ENCODE assay signal across 14 cellular contexts in genomic region chr3:11690863-11691833, GRCh38. TPM values are rescaled to one million over a fixed set of nuclear protein-coding genes. Genes with fewer than 3 reads are reported as not detected.
DNase-seq lines count a peak whose midpoint lies in the region; FAIRE-seq and TF ChIP-seq lines count a peak whose summit lies in the region.
"Had no signal": no experiment of that assay in that cellular context is flagged by ENCODE, and none has a peak within 500 bp of the region (broad histone marks: within the 10 kb centered on the region; RNA-seq: fewer than 3 reads in every experiment).

No MANE protein-coding gene starts in this region.

- H3K4me3 ChIP-seq in breast epithelium: no peak overlapping the region
- H3K4me3 ChIP-seq: colonic mucosa, heart right ventricle, SJSA1, suprapubic skin had no signal

- H3K4me3 Mint-ChIP-seq in MCF 10A (ENCODE audit: unreplicated experiment): no peak overlapping the region
- H3K4me3 Mint-ChIP-seq: activated CD4-positive, alpha-beta T cell treated with anti-CD3 and anti-CD28 coated beads for 36 hours had no signal

- DNase-seq in MCF 10A (ENCODE audit: unreplicated experiment): peak; percentile 9
- no peak for DNase-seq in breast epithelium (ENCODE audit: low spot score in 2 of 2)
- peak; percentile 67 for DNase-seq in amniotic epithelial cell (ENCODE audit: low read depth)
- DNase-seq in iPS-NIHi11 (ENCODE audit: low spot score): peak; percentile 24
- DNase-seq in urothelium cell line (ENCODE audit: low spot score): peak; percentile 59
- no peak for DNase-seq in COLO668 (lab: John Stamatoyannopoulos, UW; ENCODE audit: unreplicated experiment)
- no peak for DNase-seq in HPDE6-E6E7 (ENCODE audit: extremely low spot score)
- no peak for DNase-seq in amniotic stem cell (lab: John Stamatoyannopoulos, UW)
- DNase-seq: activated CD4-positive, alpha-beta T cell treated with anti-CD3 and anti-CD28 coated beads for 36 hours; activated effector memory CD4-positive, alpha-beta T cell treated with Interleukin-2 at 50 U/mL for 16 hours; colonic mucosa; heart right ventricle had no signal

- peaks cover 13% of the 10 kb centered on the region for H3K36me3 Mint-ChIP-seq in MCF 10A (ENCODE audit: insufficient read depth, unreplicated experiment)

- H3K9me3 Mint-ChIP-seq in MCF 10A (ENCODE audit: unreplicated experiment): no peaks in the 10 kb centered on the region

- H3K4me1 Mint-ChIP-seq in MCF 10A (ENCODE audit: insufficient read depth, unreplicated experiment): peaks cover 14% of the 10 kb centered on the region
- H3K4me1 Mint-ChIP-seq: activated CD4-positive, alpha-beta T cell treated with anti-CD3 and anti-CD28 coated beads for 36 hours had no signal

- no peaks in the 10 kb centered on the region for H3K27me3 Mint-ChIP-seq in MCF 10A (ENCODE audit: insufficient read depth, unreplicated experiment)
- H3K27me3 Mint-ChIP-seq: activated CD4-positive, alpha-beta T cell treated with anti-CD3 and anti-CD28 coated beads for 36 hours had no signal

- no peaks in the 10 kb centered on the region for H3K36me3 ChIP-seq in breast epithelium
- H3K36me3 ChIP-seq: colonic mucosa, SJSA1, suprapubic skin had no signal

- H3K27ac Mint-ChIP-seq in MCF 10A (ENCODE audit: low read depth, unreplicated experiment): peak overlapping the region; percentile 59
- H3K27ac Mint-ChIP-seq: activated CD4-positive, alpha-beta T cell treated with anti-CD3 and anti-CD28 coated beads for 36 hours had no signal

- no TSS peak for BruUV-seq in MCF 10A (replicated peaks; lab: Mats Ljungman, UMichigan)

- intact Hi-C loops in MCF 10A (cut with micrococcal nuclease): no loop called here
- intact Hi-C loops in breast epithelium (cut with DNase I; ENCODE audit: low total_unique reads): no loop called here

- H3K4me1 ChIP-seq in breast epithelium: no peaks in the 10 kb centered on the region
- H3K4me1 ChIP-seq: colonic mucosa, suprapubic skin had no signal

- POLR2A ChIA-PET in MCF 10A (lab: Yijun Ruan, JAX): interaction anchor here (0.6 to 1.9 kb wide), 7 partner anchors 12 to 33 kb away, joined by 3 to 9 read pairs (median 3); no protein-coding TSS in a partner anchor

- FAIRE-seq in urothelium cell line (lab: Jason Lieb, UNC): peak; percentile 59

- H3K9me3 ChIP-seq in breast epithelium: no peaks in the 10 kb centered on the region
- H3K9me3 ChIP-seq: colonic mucosa, heart right ventricle, SJSA1, suprapubic skin had no signal

- H3K27me3 ChIP-seq in breast epithelium: no peaks in the 10 kb centered on the region
- H3K27me3 ChIP-seq: colonic mucosa, heart right ventricle, SJSA1, suprapubic skin had no signal

- CTCF ChIA-PET in MCF 10A (lab: Yijun Ruan, JAX): interaction anchor here (0.7 to 2.0 kb wide), 6 partner anchors 9 to 339 kb away, joined by 3 to 8 read pairs (median 4); no protein-coding TSS in a partner anchor

- TF ChIP-seq POLR2A in breast epithelium (IDR thresholded peaks at IDR 0.05): no peak

- no peak for TF ChIP-seq CTCF in MCF 10A (IDR thresholded peaks at IDR 0.05; ENCODE audit: unreplicated experiment)
- TF ChIP-seq CTCF in breast epithelium (IDR thresholded peaks at IDR 0.05): no peak

- H3K27ac ChIP-seq in breast epithelium: no peak overlapping the region
- H3K27ac ChIP-seq: colonic mucosa, SJSA1, suprapubic skin had no signal

RNA-seq across cellular contexts. Expression of gene VGLL4, which starts 47.4 kb away (rescaled TPM):
- total RNA-seq in MCF 10A (2022) (31.3 and 31.7 TPM in 2 replicates), breast epithelium (10 to 100 TPM; 48.0 to 90.0 (median 68.5) TPM)

Comparison
In these comparisons a context has a peak if more than half of its experiments do, and no peak if none do; other contexts are left out.
1. DNase-seq: peak in MCF 10A (single experiment), amniotic epithelial cell (single experiment), iPS-NIHi11 (single experiment) and urothelium cell line (single experiment); none in breast epithelium (0 of 2), COLO668 (single experiment), HPDE6-E6E7 (single experiment) and amniotic stem cell (single experiment).